8 cellular contexts compared by ENCODE assay signal in the genomic region with DNA sequence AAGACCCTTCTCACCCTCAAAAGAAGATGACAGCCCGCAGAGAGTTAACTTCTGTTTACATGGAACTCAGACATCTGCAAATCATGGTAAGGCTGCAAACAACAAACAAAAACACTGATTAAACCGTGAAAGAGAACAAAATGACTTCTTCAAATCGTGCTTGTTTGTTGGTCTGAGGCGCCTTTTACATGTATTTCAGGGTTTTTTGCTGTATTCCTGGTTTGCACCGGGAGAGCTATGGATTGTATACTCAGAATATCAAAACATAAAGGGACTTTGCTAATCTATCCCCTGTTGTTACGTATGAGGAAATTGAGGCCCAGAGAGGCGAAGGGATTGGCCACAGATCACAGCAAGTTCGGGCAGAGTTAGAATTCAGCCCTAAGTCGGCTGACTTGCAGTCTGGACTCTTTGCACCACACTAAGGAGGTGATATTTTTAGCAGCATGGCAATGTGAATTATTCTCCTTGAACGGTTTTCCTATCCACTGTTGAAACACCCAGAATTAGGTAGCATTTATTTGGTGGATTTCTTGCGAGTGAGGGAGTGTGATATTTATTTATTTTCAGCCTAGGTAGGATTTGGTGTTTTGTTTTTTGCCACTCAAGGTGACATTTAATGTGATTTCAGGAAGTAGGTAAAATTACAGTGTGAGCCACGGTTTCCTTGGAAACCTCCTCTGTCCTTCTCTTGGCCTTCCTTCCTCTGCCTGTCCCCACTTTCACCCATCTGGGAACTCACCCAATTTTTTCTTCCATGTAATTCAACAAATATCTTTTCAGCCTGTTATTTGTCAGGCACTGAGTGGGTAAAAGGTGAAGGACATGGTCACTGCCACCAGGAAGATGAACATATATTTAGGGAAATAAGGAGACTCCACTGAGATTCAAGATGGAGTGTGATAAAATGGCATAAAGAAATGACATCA. TPM values are rescaled to one million over a fixed set of nuclear protein-coding genes. Genes with fewer than 3 reads are reported as not detected.
DNase-seq lines count a peak whose midpoint lies in the region; ATAC-seq and TF ChIP-seq lines count a peak whose summit lies in the region.

No MANE protein-coding gene starts in this region.

- H3K4me1 ChIP-seq in SJCRH30 (peaks cover 11% of the 10 kb centered on the region; the same call in 1 of the 2 replicates), lower lobe of right lung (peaks cover 52% of the 10 kb centered on the region), tibial artery (peaks cover 0 to 55% (median 41%) of the 10 kb centered on the region in 4 donors)

- H3K4me3 ChIP-seq in SJCRH30 (peak overlapping the region; percentile 91), coronary artery (peak overlapping the region; percentile 86), lower lobe of right lung (peak overlapping the region; percentile 93), tibial artery (peak overlapping the region; percentile 90 to 95)

- no peaks in the 10 kb centered on the region for H3K36me3 ChIP-seq in SJCRH30
- H3K36me3 ChIP-seq in lower lobe of right lung = no peaks in the 10 kb centered on the region
- no peaks in the 10 kb centered on the region for H3K36me3 ChIP-seq in tibial artery

- no peak for ATAC-seq in lower lobe of right lung
- no peak for ATAC-seq in GM18867 (IDR thresholded peaks at IDR 0.05; ENCODE audit: unreplicated experiment)

- no peaks in the 10 kb centered on the region for H3K9me3 ChIP-seq in SJCRH30 (replicated peaks)
- no peaks in the 10 kb centered on the region for H3K9me3 ChIP-seq in lower lobe of right lung
- H3K9me3 ChIP-seq in tibial artery = no peaks in the 10 kb centered on the region

- DNase-seq in AG08395 (ENCODE audit: low spot score) (peak; percentile 14), GM20000 (ENCODE audit: low spot score) (peak; percentile 46), SJCRH30 (peak in 1 of 2 experiments; percentile 27), coronary artery (ENCODE audit: low spot score) (no peak), lower lobe of right lung (no peak), tibial artery (peak in 1 of 2 donors; percentile 32), KG1 (lab: John Stamatoyannopoulos, UW) (no peak)

- H3K27me3 ChIP-seq in SJCRH30 (no peaks in the 10 kb centered on the region), lower lobe of right lung (ENCODE audit: low read depth) (no peaks in the 10 kb centered on the region), tibial artery (no peaks in the 10 kb centered on the region)

- intact Hi-C loops in lower lobe of right lung (cut with DNase I) = no loop called here
- intact Hi-C loops in tibial artery (cut with DNase I; ENCODE audit: low total_unique reads) = loop anchor here (10.0 kb wide), 1 partner anchor 97 kb away; no protein-coding TSS in a partner anchor

- H3K27ac ChIP-seq in SJCRH30 = no peak overlapping the region; the same call in 1 of the 2 replicates
- H3K27ac ChIP-seq in coronary artery = peak overlapping the region; percentile 82 to 85
- H3K27ac ChIP-seq in lower lobe of right lung = peak overlapping the region; percentile 83
- H3K27ac ChIP-seq in tibial artery = peak overlapping the region; percentile 85 to 90

- TF ChIP-seq CTCF in GM20000 (IDR thresholded peaks at IDR 0.05; ENCODE audit: extremely low read depth, missing control alignments) (no peak), coronary artery (IDR thresholded peaks at IDR 0.05) (no peak), lower lobe of right lung (IDR thresholded peaks at IDR 0.05) (no peak), tibial artery (IDR thresholded peaks at IDR 0.05) (no peak)

RNA-seq across cellular contexts. Expression of a gene that starts 1.0 kb away (rescaled TPM):
- total RNA-seq in SJCRH30 (2014; rRNA removed; shearing (Covaris generic)) = 18.3 and 20.0 TPM in 2 replicates
- 18.5 TPM for total RNA-seq in lower lobe of right lung

RNA-seq across cellular contexts. Expression of a gene that starts 4.2 kb away (rescaled TPM):
- total RNA-seq in SJCRH30 (2014; rRNA removed; shearing (Covaris generic)) = 42.9 and 45.9 TPM in 2 replicates
- total RNA-seq in lower lobe of right lung = 31.2 TPM

Comparison
In these comparisons a context has a peak if more than half of its experiments do, and no peak if none do; other contexts are left out.
1. DNase-seq: peak in AG08395 (single experiment) and GM20000 (single experiment); none in coronary artery (single experiment), lower lobe of right lung (single experiment) and KG1 (single experiment).
2. Peak in every context shown above with its lines, with median percentiles within 50 percentile points of each other: H3K4me3 ChIP-seq.